2 cellular contexts compared by ENCODE assay signal in the genomic region with DNA sequence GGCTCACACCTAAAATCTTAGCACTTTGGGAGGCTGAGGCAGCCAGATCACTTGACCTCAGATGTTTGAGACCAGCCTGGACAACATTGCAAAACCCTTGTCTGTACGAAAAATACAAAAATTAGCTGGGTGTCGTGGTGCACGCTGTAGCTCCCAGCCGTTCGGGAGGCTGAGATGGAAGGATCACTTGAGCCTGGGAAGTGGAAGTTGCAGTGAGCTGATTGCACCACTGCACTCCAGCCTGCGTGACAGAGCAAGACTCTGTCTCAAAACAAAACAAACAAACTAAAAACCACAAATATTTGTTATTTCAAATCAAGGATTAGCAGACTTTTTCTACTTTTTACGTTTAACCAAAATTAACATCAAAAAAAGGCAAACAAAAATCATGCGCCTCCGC.
TF ChIP-seq lines count a peak whose summit lies in the region.

No MANE protein-coding gene starts in this region.

TF ChIP-seq in HEK293T, 16 proteins besides CTCF, POLR2A, EP300 and RAD21 (continued from another document):
- TF ChIP-seq TARDBP (IDR thresholded peaks at IDR 0.05): no peak
- no peak for TF ChIP-seq SP1 (IDR thresholded peaks at IDR 0.05)
- TF ChIP-seq LEF1 (IDR thresholded peaks at IDR 0.05; ENCODE audit: borderline replicate concordance): no peak
- no peak for TF ChIP-seq FOXK2 (IDR thresholded peaks at IDR 0.05)
- no peak for TF ChIP-seq FOXA1 (IDR thresholded peaks at IDR 0.05)
- TF ChIP-seq BHLHE40 (IDR thresholded peaks at IDR 0.05; ENCODE audit: borderline replicate concordance): no peak
- no peak for TF ChIP-seq ZNF384 (IDR thresholded peaks at IDR 0.05)

TF ChIP-seq in HepG2, 621 proteins besides CTCF, POLR2A, EP300 and RAD21 (continued from another document):
- no peak for TF ChIP-seq SKIL (CRISPR knock-in tag; IDR thresholded peaks at IDR 0.05; ENCODE audit: borderline replicate concordance)
